8 cellular contexts compared by ENCODE assay signal in genomic region chr15:78507831-78508160, GRCh38. TPM values are rescaled to one million over a fixed set of nuclear protein-coding genes. Genes with fewer than 3 reads are reported as not detected.
A peak's percentile ranks its signal among the peaks of the same experiment; 100 is the strongest.
DNase-seq lines count a peak whose midpoint lies in the region; ATAC-seq and TF ChIP-seq lines count a peak whose summit lies in the region.

No MANE protein-coding gene starts in this region.

- H3K27me3 ChIP-seq in mesendoderm (ENCODE audit: insufficient read depth, low read length, poor library complexity) (peaks cover 4% of the 10 kb centered on the region), vagina (no peaks in the 10 kb centered on the region)

- H2BK120ac ChIP-seq in mesendoderm (ENCODE audit: low read depth, low read length) = no peak overlapping the region

- H3K27ac ChIP-seq in KOPT-K1 (ENCODE audit: low read depth, low read length, poor library complexity, severe bottlenecking) (peak overlapping the region; percentile 7), mesendoderm (ENCODE audit: low read depth, low read length) (no peak overlapping the region), vagina (peak overlapping the region; percentile 72)

- no peaks in the 10 kb centered on the region for H3K27me3 Mint-ChIP-seq in central memory CD8-positive, alpha-beta T cell

- DNase-seq in stimulated activated CD4-positive, alpha-beta T cell treated with anti-CD3 and anti-CD28 coated beads, Interleukin-12 subunit alpha, Interleukin-12 subunit beta, amount 100 ng/mL, for 4 hours = peak; percentile 11
- no peak for DNase-seq in stimulated activated CD4-positive, alpha-beta T cell treated with anti-CD3 and anti-CD28 coated beads, Interleukin-4, amount 100 ng/mL, for 4 hours
- no peak for DNase-seq in central memory CD8-positive, alpha-beta T cell (ENCODE audit: low spot score in 2 of 2)
- DNase-seq in mesendoderm (no peak), vagina (ENCODE audit: extremely low spot score in 2 of 2) (no peak), ureter (ENCODE audit: low spot score) (no peak), DMS79 (lab: John Stamatoyannopoulos, UW) (no peak)

- peaks cover 26% of the 10 kb centered on the region for H3K4me1 Mint-ChIP-seq in central memory CD8-positive, alpha-beta T cell

- H3K79me2 ChIP-seq in mesendoderm (ENCODE audit: control insufficient read depth, insufficient read depth, low read length) = no peaks in the 10 kb centered on the region

- H3K36me3 ChIP-seq in KOPT-K1 (ENCODE audit: insufficient read depth, low read length) (no peaks in the 10 kb centered on the region), mesendoderm (ENCODE audit: control insufficient read depth, insufficient read depth, low read length) (no peaks in the 10 kb centered on the region), vagina (no peaks in the 10 kb centered on the region)

- peak overlapping the region; percentile 66 for H3K56ac ChIP-seq in mesendoderm (ENCODE audit: low read length)

- H4K5ac ChIP-seq in mesendoderm (ENCODE audit: low read length) = no peak overlapping the region

- no peak overlapping the region for H2BK5ac ChIP-seq in mesendoderm (ENCODE audit: low read length)

- no peak overlapping the region for H4K8ac ChIP-seq in mesendoderm (ENCODE audit: low read depth, low read length)

- H2AK5ac ChIP-seq in mesendoderm (ENCODE audit: low read length) = no peak overlapping the region

- peak overlapping the region; percentile 65 for H3K9ac ChIP-seq in mesendoderm (ENCODE audit: low read length)

- H3K36me3 Mint-ChIP-seq in central memory CD8-positive, alpha-beta T cell (ENCODE audit: insufficient read depth) = peaks cover 1% of the 10 kb centered on the region

- no peak overlapping the region for H3K23ac ChIP-seq in mesendoderm (ENCODE audit: low read length)

- ATAC-seq in central memory CD8-positive, alpha-beta T cell (replicated peaks; ENCODE audit: extremely low read depth, poor library complexity, severe bottlenecking) = peak; percentile 45

- H3K4ac ChIP-seq in mesendoderm (ENCODE audit: low read depth, low read length) = no peak overlapping the region

- peak overlapping the region; percentile 58 for H3K27ac Mint-ChIP-seq in central memory CD8-positive, alpha-beta T cell (ENCODE audit: low read depth)

- TF ChIP-seq POLR2A in vagina (IDR thresholded peaks at IDR 0.05) = no peak

- H3K9me3 Mint-ChIP-seq in central memory CD8-positive, alpha-beta T cell = no peaks in the 10 kb centered on the region

- WGBS in mesendoderm (ENCODE audit: extremely low coverage, insufficient coverage, low lambda C conversion rate) = no CpG with 5 or more reads among the region's 13 CpGs

- peak overlapping the region; percentile 82 for H3K4me3 Mint-ChIP-seq in central memory CD8-positive, alpha-beta T cell

- H3K4me1 ChIP-seq in mesendoderm (ENCODE audit: control insufficient read depth, low read depth, low read length) (no peaks in the 10 kb centered on the region), vagina (peaks cover 16% of the 10 kb centered on the region)

- H3K79me1 ChIP-seq in mesendoderm (ENCODE audit: low read length) = no peaks in the 10 kb centered on the region

- intact Hi-C loops in vagina (cut with DNase I) = no loop called here

- no peak overlapping the region for H2BK15ac ChIP-seq in mesendoderm (replicated peaks; ENCODE audit: low read depth)

- H3K4me3 ChIP-seq in mesendoderm (ENCODE audit: low read length) (peak overlapping the region; percentile 47), vagina (peak overlapping the region; percentile 93 to 95)

- no peak for TF ChIP-seq CTCF in vagina (IDR thresholded peaks at IDR 0.05)

- H3K18ac ChIP-seq in mesendoderm (ENCODE audit: low read length) = no peak overlapping the region

- peak overlapping the region; percentile 87 for H3K4me2 ChIP-seq in mesendoderm (ENCODE audit: low read length)

- H3K9me3 ChIP-seq in KOPT-K1 (ENCODE audit: insufficient read depth, low read length, poor library complexity, severe bottlenecking) (no peaks in the 10 kb centered on the region), vagina (no peaks in the 10 kb centered on the region)

RNA-seq across cellular contexts. Expression of gene HYKK, which starts 0.4 kb away (rescaled TPM):
- 0.70 TPM for polyA plus RNA-seq in mesendoderm (2013, experiment 1 of 2)
- polyA plus RNA-seq in mesendoderm (2013, experiment 2 of 2) = 0.77 TPM
- total RNA-seq in vagina (9.6 TPM), ureter (12.5 TPM)

RNA-seq across cellular contexts. Expression of gene PSMA4, which starts 32.4 kb away (rescaled TPM):
- 668 TPM for polyA plus RNA-seq in mesendoderm (2013, experiment 1 of 2)
- polyA plus RNA-seq in mesendoderm (2013, experiment 2 of 2) = 669 TPM
- 107 TPM for total RNA-seq in vagina
- total RNA-seq in ureter = 121 TPM

RNA-seq across cellular contexts. Expression of gene CHRNA5, which starts 57.5 kb away (rescaled TPM):
- 19.0 TPM for polyA plus RNA-seq in mesendoderm (2013, experiment 1 of 2)
- 19.0 TPM for polyA plus RNA-seq in mesendoderm (2013, experiment 2 of 2)
- total RNA-seq in vagina = 8.8 TPM
- 4.0 TPM for total RNA-seq in ureter
